Comparison of ENCODE assay signal across 17 cellular contexts in the genomic region with DNA sequence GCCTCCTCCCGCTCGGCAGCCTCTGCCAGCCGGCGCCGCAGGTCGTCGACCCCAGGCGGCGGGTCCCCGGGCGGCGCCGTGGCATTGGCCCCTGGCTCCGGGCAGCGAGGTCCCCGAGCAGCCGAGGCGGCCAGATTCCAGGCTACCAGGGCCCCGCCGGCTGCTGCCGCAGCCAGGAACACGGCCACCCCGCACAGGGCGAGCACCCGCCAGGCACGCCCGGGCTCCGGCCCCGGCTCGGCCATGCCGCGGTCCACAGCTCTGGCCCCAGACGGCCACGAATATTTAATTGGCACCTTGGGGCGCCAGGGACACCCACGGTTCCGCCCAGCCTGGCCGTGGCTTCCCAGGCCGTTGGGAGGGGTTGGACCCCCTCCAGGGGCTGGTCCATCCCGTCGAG. TPM values are rescaled to one million over a fixed set of nuclear protein-coding genes. Genes with fewer than 3 reads are reported as not detected.
DNase-seq lines count a peak whose midpoint lies in the region; ATAC-seq and TF ChIP-seq lines count a peak whose summit lies in the region.
"Had no signal": no experiment of that assay in that cellular context is flagged by ENCODE, and none has a peak within 500 bp of the region (broad histone marks: within the 10 kb centered on the region; RNA-seq: fewer than 3 reads in every experiment).

A gene with protein sequence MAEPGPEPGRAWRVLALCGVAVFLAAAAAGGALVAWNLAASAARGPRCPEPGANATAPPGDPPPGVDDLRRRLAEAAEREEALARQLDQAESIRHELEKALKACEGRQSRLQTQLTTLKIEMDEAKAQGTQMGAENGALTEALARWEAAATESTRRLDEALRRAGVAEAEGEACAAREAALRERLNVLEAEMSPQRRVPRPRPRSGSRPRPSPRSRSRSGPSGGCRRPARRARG (minus strand): TSS at position 283 of the 400 bp plus-strand sequence. CDS start 38 bp downstream, at position 245.

- peak; percentile 1; the same call in 2 of the 3 replicates for ATAC-seq in GM23338
- no peak for ATAC-seq in GM18498 (IDR thresholded peaks at IDR 0.05; ENCODE audit: unreplicated experiment)
- ATAC-seq: left cardiac atrium had no signal

- H3K27me3 Mint-ChIP-seq in activated CD4-positive, alpha-beta T cell treated with anti-CD3 and anti-CD28 coated beads, Interleukin-2, amount 10 ng/mL, durations not matched to agents 7 days and 5 days: peaks cover 18% of the 10 kb centered on the region
- peaks cover 17% of the 10 kb centered on the region for H3K27me3 Mint-ChIP-seq in GM23338 (ENCODE audit: insufficient read depth, low read depth, poor library complexity)

- WGBS in adrenal gland, 4 donors: 9 to 40% (median 23%) methylated on average over 2 to 41 of the region's 41 CpGs

- no peak within 1 kb of the TSS for H3K4me2 ChIP-seq in GM23338
- H3K4me2 ChIP-seq in osteoblast (ENCODE audit: insufficient read depth, low read length): peak within 1 kb of the TSS; percentile 15

- no peak for TF ChIP-seq POLR2A in adrenal gland (IDR thresholded peaks at IDR 0.05)

- H3K9me3 ChIP-seq in adrenal gland (replicated peaks in 1 of 3) (no peaks in the 10 kb centered on the region), osteoblast (ENCODE audit: low read depth, low read length) (no peaks in the 10 kb centered on the region)

- POLR2A ChIA-PET in activated CD4-positive, alpha-beta T cell treated with anti-CD3 and anti-CD28 coated beads, Interleukin-2, amount 10 ng/mL, durations not matched to agents 7 days and 5 days (lab: Charles Lee): no interaction called here

- H3K4me1 ChIP-seq in GM23338 (ENCODE audit: insufficient read depth) (0 out of 2 replicates have a peak, but pooled peaks cover 9% of the 10 kb centered on the region), adrenal gland (replicated peaks in 1 of 2) (peaks cover 14 to 34% of the 10 kb centered on the region in 2 donors), osteoblast (ENCODE audit: insufficient read depth, low read length) (peaks cover 9% of the 10 kb centered on the region)

- H3K9me3 Mint-ChIP-seq in activated CD4-positive, alpha-beta T cell treated with anti-CD3 and anti-CD28 coated beads, Interleukin-2, amount 10 ng/mL, durations not matched to agents 7 days and 5 days: peaks cover 3% of the 10 kb centered on the region
- H3K9me3 Mint-ChIP-seq in GM23338: peaks cover 12% of the 10 kb centered on the region

- intact Hi-C loops in adrenal gland (cut with DNase I): loop anchor here in 1 of 2 donors (5.0 kb wide), 1 partner anchor 68 kb away; a partner anchor contains a TSS

- H3K4me1 Mint-ChIP-seq in activated CD4-positive, alpha-beta T cell treated with anti-CD3 and anti-CD28 coated beads, Interleukin-2, amount 10 ng/mL, durations not matched to agents 7 days and 5 days: peaks cover 32% of the 10 kb centered on the region
- H3K4me1 Mint-ChIP-seq in GM23338: peaks cover 10% of the 10 kb centered on the region

- no peaks in the 10 kb centered on the region for H3K9me2 ChIP-seq in GM23338 (ENCODE audit: insufficient read depth)

- no peaks in the 10 kb centered on the region for H3K79me2 ChIP-seq in GM23338 (replicated peaks; ENCODE audit: insufficient read depth)
- H3K79me2 ChIP-seq in osteoblast (ENCODE audit: insufficient read depth, low read length): no peaks in the 10 kb centered on the region

- H3K36me3 ChIP-seq in GM23338 (ENCODE audit: insufficient read depth) (no peaks in the 10 kb centered on the region), adrenal gland (replicated peaks in 1 of 2) (peaks cover 0 to 12% of the 10 kb centered on the region in 2 donors), osteoblast (ENCODE audit: insufficient read depth, low read length) (no peaks in the 10 kb centered on the region)
- H3K36me3 ChIP-seq: right atrium auricular region had no signal

- peak within 1 kb of the TSS; percentile 27 for H3K27ac Mint-ChIP-seq in activated CD4-positive, alpha-beta T cell treated with anti-CD3 and anti-CD28 coated beads, Interleukin-2, amount 10 ng/mL, durations not matched to agents 7 days and 5 days
- H3K27ac Mint-ChIP-seq in GM23338: no peak within 1 kb of the TSS

- TF ChIP-seq CTCF in GM23338 (conservative IDR thresholded peaks at IDR 0.05; ENCODE audit: low read depth in 2 of 2): no peak
- no peak for TF ChIP-seq CTCF in adrenal gland (IDR thresholded peaks at IDR 0.05)
- no peak for TF ChIP-seq CTCF in osteoblast (IDR thresholded peaks at IDR 0.05; ENCODE audit: extremely low read depth, low read depth, low read length)

- peaks cover 10% of the 10 kb centered on the region; the same call in 1 of the 2 replicates for H3K27me3 ChIP-seq in GM23338 (ENCODE audit: insufficient read depth)
- no peaks in the 10 kb centered on the region for H3K27me3 ChIP-seq in adrenal gland
- H3K27me3 ChIP-seq in osteoblast (ENCODE audit: insufficient read depth, low read length): peaks cover 21% of the 10 kb centered on the region
- H3K27me3 ChIP-seq: right atrium auricular region had no signal

- peaks cover 20% of the 10 kb centered on the region for H3F3A ChIP-seq in GM23338 (replicated peaks; ENCODE audit: low read depth)

- no peak for DNase-seq in activated CD4-positive, alpha-beta T cell treated with anti-CD3 and anti-CD28 coated beads, Interleukin-2, amount 10 ng/mL, durations not matched to agents 7 days and 5 days
- DNase-seq in activated CD4-positive, alpha-beta T cell treated with anti-CD3 and anti-CD28 coated beads, Interleukin-2, amount 50 U/mL, for 4 hours: no peak
- DNase-seq in GM23338 (ENCODE audit: low spot score): peak; percentile 39
- peak in 2 of 7 donors; percentile 48 to 53 for DNase-seq in adrenal gland
- DNase-seq in osteoblast (ENCODE audit: insufficient read length, low spot score, missing footprints): peak; percentile 85
- no peak for DNase-seq in SK-N-DZ (ENCODE audit: low spot score)
- no peak for DNase-seq in HCEC 1CT
- DNase-seq: Caco-2; hypothalamus; left cardiac atrium; NCI-H1436; stimulated activated CD4-positive, alpha-beta T cell treated with anti-CD3 and anti-CD28 coated beads, Interleukin-4, amount 100 ng/mL, for 1 hour had no signal

- H3K27ac ChIP-seq in GM23338 (ENCODE audit: low read depth) (no peak within 1 kb of the TSS), adrenal gland (peak within 1 kb of the TSS in 3 of 5 donors; percentile 49 to 62 (median 56)), osteoblast (ENCODE audit: low read depth, low read length) (no peak within 1 kb of the TSS)
- H3K27ac ChIP-seq: right atrium auricular region had no signal

- H3K36me3 Mint-ChIP-seq in activated CD4-positive, alpha-beta T cell treated with anti-CD3 and anti-CD28 coated beads, Interleukin-2, amount 10 ng/mL, durations not matched to agents 7 days and 5 days (ENCODE audit: low read depth): peaks cover 18% of the 10 kb centered on the region
- H3K36me3 Mint-ChIP-seq in GM23338 (ENCODE audit: low read depth): no peaks in the 10 kb centered on the region; the same call in 2 of the 3 replicates

- peak within 1 kb of the TSS; percentile 25 for H3K4me3 Mint-ChIP-seq in activated CD4-positive, alpha-beta T cell treated with anti-CD3 and anti-CD28 coated beads, Interleukin-2, amount 10 ng/mL, durations not matched to agents 7 days and 5 days
- peak within 1 kb of the TSS; percentile 56; the same call in 1 of the 3 replicates for H3K4me3 Mint-ChIP-seq in GM23338

- H3K4me3 ChIP-seq in GM23338 (no peak within 1 kb of the TSS), adrenal gland (peak within 1 kb of the TSS in 1 of 4 donors; percentile 17), osteoblast (ENCODE audit: insufficient read depth, low read length) (no peak within 1 kb of the TSS)
- H3K4me3 ChIP-seq: right atrium auricular region had no signal

- H4K20me1 ChIP-seq in GM23338 (replicated peaks; ENCODE audit: insufficient read depth): no peaks in the 10 kb centered on the region; the same call in 1 of the 2 replicates
- no peaks in the 10 kb centered on the region for H4K20me1 ChIP-seq in osteoblast (ENCODE audit: insufficient read depth, low read length)

- H2AFZ ChIP-seq in GM23338 (no peak within 1 kb of the TSS), osteoblast (ENCODE audit: low read length) (peak within 1 kb of the TSS; percentile 3)

- CTCF ChIA-PET in activated CD4-positive, alpha-beta T cell treated with anti-CD3 and anti-CD28 coated beads, Interleukin-2, amount 10 ng/mL, durations not matched to agents 7 days and 5 days (lab: Charles Lee): interaction anchor here (0.6 to 1.3 kb wide), 3 partner anchors 10 to 284 kb away, joined by 3 read pairs; no protein-coding TSS in a partner anchor

TF ChIP-seq in GM23338, 12 proteins besides CTCF, POLR2A, EP300 and RAD21 (continues in another document):
- TF ChIP-seq POLR2AphosphoS5 (IDR thresholded peaks at IDR 0.05; ENCODE audit: low read depth) (no peak), CREB1 (CRISPR knock-in tag; IDR thresholded peaks at IDR 0.05; ENCODE audit: low read depth) (no peak), ZNF331 (CRISPR knock-in tag; IDR thresholded peaks at IDR 0.05; ENCODE audit: low read depth) (no peak)

RNA-seq across cellular contexts. Expression of the gene that starts here (rescaled TPM):
- total RNA-seq in activated CD4-positive, alpha-beta T cell treated with anti-CD3 and anti-CD28 coated beads, Interleukin-2, amount 10 ng/mL, durations not matched to agents 7 days and 5 days: 1 to 10 TPM; 3.7 to 4.2 TPM
- 0.49 TPM in 1 of 2 replicates, not detected in the other for total RNA-seq in GM23338 (2014; rRNA removed; shearing (Covaris generic))
- 0.38 TPM in 1 of 2 replicates, not detected in the other for polyA plus RNA-seq in GM23338 (2016; fragmentation: Nextera tagmentation; extraction: Ambion mirVana)
- 1 to 10 TPM in 5 of 8 donors, under 1 TPM in 1, not detected in 2; 0.49 to 5.6 (median 2.8) TPM for total RNA-seq in adrenal gland
- polyA plus RNA-seq in adrenal gland: 1 to 10 TPM; 1.1 to 3.0 (median 1.3) TPM
- not detected in 2 replicates for total RNA-seq in osteoblast
- polyA plus RNA-seq in SK-N-DZ (2014; cell fraction: cytosol; rRNA removed): not detected in 2 replicates
- not detected in 2 replicates for polyA plus RNA-seq in SK-N-DZ (2014; cell fraction: nucleus; rRNA removed)
- total RNA-seq: A673, left cardiac atrium, right atrium auricular region, SK-MEL-5, urinary bladder had no signal
- polyA plus RNA-seq: urinary bladder had no signal

Comparison
In these comparisons a context has a peak if more than half of its experiments do, and no peak if none do; other contexts are left out.
1. Peak in DNase-seq and ATAC-seq in GM23338; RNA of the gene not detected or under 1 TPM.
2. Peak in DNase-seq and H3K4me2 ChIP-seq in osteoblast; RNA of the gene not detected or under 1 TPM.
3. H3K27ac ChIP-seq: peak in adrenal gland (3 of 5); none in GM23338 (single experiment) and osteoblast (single experiment).